Comparison of ENCODE assay signal across 20 cellular contexts in the genomic region with DNA sequence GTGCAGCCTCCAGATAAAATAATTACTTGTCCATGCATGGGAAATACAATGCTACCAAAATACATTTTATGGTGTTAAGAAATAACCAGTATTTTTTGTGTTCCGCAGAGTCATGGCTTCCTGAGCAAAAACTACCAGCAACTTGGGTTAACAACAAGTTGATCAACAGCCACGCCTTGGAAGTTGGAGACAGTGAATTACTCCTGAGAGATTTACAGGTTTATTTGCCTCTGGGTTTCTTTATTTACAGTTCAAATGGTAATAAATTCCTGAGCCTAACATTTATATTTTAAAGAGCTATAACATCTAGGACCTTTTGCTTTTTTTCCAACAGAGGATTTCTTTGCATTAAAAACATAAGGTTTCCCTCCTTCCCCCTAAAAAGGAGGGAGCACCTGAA.
DNase-seq lines count a peak whose midpoint lies in the region; ATAC-seq, FAIRE-seq and TF ChIP-seq lines count a peak whose summit lies in the region.
"Had no signal": no experiment of that assay in that cellular context is flagged by ENCODE, and none has a peak within 500 bp of the region (broad histone marks: within the 10 kb centered on the region; RNA-seq: fewer than 3 reads in every experiment).

No MANE protein-coding gene starts in this region.

- TF ChIP-seq EP300 in K562 (IDR thresholded peaks at IDR 0.05; ENCODE audit: low read length), result no peak

- H3K4me1 ChIP-seq in PC-3 (ENCODE audit: insufficient read depth, low read length), result peaks cover 5% of the 10 kb centered on the region; the same call in 1 of the 2 replicates
- no peaks in the 10 kb centered on the region; a peak in 1 of 5 replicates for H3K4me1 ChIP-seq in K562 (replicated peaks in 1 of 2; ENCODE audit: control insufficient read depth in 2 of 2, insufficient read depth in 2 of 2, low read length in 2 of 2)
- H3K4me1 ChIP-seq: A549; BLaER1 treated with 17β-estradiol and CSF1 and Interleukin-3, amounts not matched to agents 10 nM and 100 nM had no signal

- no peaks in the 10 kb centered on the region for H3K27me3 ChIP-seq in PC-3 (ENCODE audit: low read length)
- no peaks in the 10 kb centered on the region; a peak in 1 of 5 replicates for H3K27me3 ChIP-seq in K562 (ENCODE audit: control insufficient read depth in 2 of 2, insufficient read depth in 2 of 2, low read length in 2 of 2)
- H3K27me3 ChIP-seq: BLaER1 treated with 17β-estradiol and CSF1 and Interleukin-3, amounts not matched to agents 10 nM and 100 nM had no signal

- H3K4me2 ChIP-seq in PC-3 (ENCODE audit: low read length) (no peak overlapping the region), K562 (ENCODE audit: insufficient read depth, low read length) (no peak overlapping the region)
- H3K4me2 ChIP-seq: A549; BLaER1 treated with 17β-estradiol and CSF1 and Interleukin-3, amounts not matched to agents 10 nM and 100 nM had no signal

- DNase-seq in LNCaP clone FGC (ENCODE audit: low read depth) (peak; percentile 54), PC-3 (peak; percentile 5), K562 (ENCODE audit: extremely low read depth in 1 of 4, low spot score in 3 of 4) (no peak), NCI-H446 (lab: John Stamatoyannopoulos, UW) (no peak)
- DNase-seq in stimulated activated CD4-positive, alpha-beta T cell treated with anti-CD3 and anti-CD28 coated beads, Interleukin-15, amount 100 ng/mL, for 24 hours, result no peak
- DNase-seq: AML-193; Calu3; CD4-positive, alpha-beta T cell; CD8-positive, alpha-beta T cell; DMS79 treated with DMSO at 0.1 percent for 48 hours; GF-D8 had no signal

- intact Hi-C loops in PC-3 (cut with micrococcal nuclease) (no loop called here), K562 (cut with micrococcal nuclease) (no loop called here)

- POLR2A ChIA-PET in PC-3 (lab: Charles Lee; ENCODE audit: unreplicated experiment) (no interaction called here), K562 (lab: Yijun Ruan, JAX) (interaction anchor here (0.7 kb wide), 1 partner anchor 1309 kb away, joined by 3 read pairs; no protein-coding TSS in a partner anchor)

- no peak for TF ChIP-seq POLR2A in K562 (conservative IDR thresholded peaks at IDR 0.05)

- in situ Hi-C loops in K562 (cut with MboI), result no loop called here

- WGBS in K562 (ENCODE audit: insufficient coverage, low coverage, missing lambda C conversion rate), result 33% methylated on average over 2 of the region's 2 CpGs

- H3K27ac ChIP-seq in PC-3 (ENCODE audit: low read length) (no peak overlapping the region), K562 (ENCODE audit: extremely low read depth, low read depth, low read length) (no peak overlapping the region)
- H3K27ac ChIP-seq: 22Rv1; A549; BLaER1 treated with 17β-estradiol and CSF1 and Interleukin-3, amounts not matched to agents 10 nM and 100 nM; C4-2B had no signal

- H3K36me3 ChIP-seq in PC-3 (ENCODE audit: low read depth, low read length) (no peaks in the 10 kb centered on the region), K562 (ENCODE audit: control insufficient read depth, insufficient read depth, low read length) (no peaks in the 10 kb centered on the region)
- H3K36me3 ChIP-seq: BLaER1 treated with 17β-estradiol and CSF1 and Interleukin-3, amounts not matched to agents 10 nM and 100 nM had no signal

- FAIRE-seq in K562 (lab: Jason Lieb, UNC), result no peak
- FAIRE-seq: A549, D721Med, G401.6, GM12891 had no signal

- no peak overlapping the region for H2AFZ ChIP-seq in PC-3 (ENCODE audit: low read length)
- H2AFZ ChIP-seq in K562 (ENCODE audit: low read depth, low read length), result 0 out of 2 replicates have a peak overlapping the region, but pooled peaks have one; percentile 6

- no peak for TF ChIP-seq RAD21 in K562 (CRISPR knock-in tag; conservative IDR thresholded peaks at IDR 0.05 in 1 of 2, IDR thresholded peaks at IDR 0.05 in 1 of 2)

- no peaks in the 10 kb centered on the region for H3K9me3 ChIP-seq in PC-3 (ENCODE audit: low read length)
- H3K9me3 ChIP-seq in K562 (replicated peaks; ENCODE audit: control insufficient read depth, insufficient read depth, low read depth, low read length), result no peaks in the 10 kb centered on the region
- H3K9me3 ChIP-seq: A549; BLaER1 treated with 17β-estradiol and CSF1 and Interleukin-3, amounts not matched to agents 10 nM and 100 nM; Caco-2 had no signal

- no peaks in the 10 kb centered on the region for H3K9me1 ChIP-seq in K562 (ENCODE audit: control insufficient read depth, insufficient read depth, low read length)

- no peaks in the 10 kb centered on the region for H3K9me2 ChIP-seq in PC-3 (replicated peaks; ENCODE audit: low read length)

- H3K79me2 ChIP-seq in PC-3 (ENCODE audit: low read length) (no peaks in the 10 kb centered on the region), K562 (ENCODE audit: control insufficient read depth, insufficient read depth, low read length) (no peaks in the 10 kb centered on the region)

- CTCF ChIA-PET in PC-3 (lab: Charles Lee) (no interaction called here), K562 (lab: Yijun Ruan, JAX; ENCODE audit: low intra/inter-chr PET ratio) (no interaction called here)

- H3F3A ChIP-seq in PC-3 (ENCODE audit: low read length, unreplicated experiment), result no peaks in the 10 kb centered on the region

- H4K20me1 ChIP-seq in PC-3 (ENCODE audit: low read length) (no peaks in the 10 kb centered on the region), K562 (replicated peaks; ENCODE audit: control insufficient read depth, insufficient read depth, low read length) (no peaks in the 10 kb centered on the region)
- H4K20me1 ChIP-seq: BLaER1 treated with 17β-estradiol and CSF1 and Interleukin-3, amounts not matched to agents 10 nM and 100 nM had no signal

- ATAC-seq in PC-3 (peak; percentile 63), K562 (no peak), GM18868 (IDR thresholded peaks at IDR 0.05; ENCODE audit: unreplicated experiment) (no peak)
- ATAC-seq: A549; CD8-positive, alpha-beta T cell had no signal

- H3K4me3 ChIP-seq in LNCaP clone FGC (ENCODE audit: low read depth, low read length) (no peak overlapping the region), PC-3 (ENCODE audit: low read length) (no peak overlapping the region), K562 (no peak overlapping the region)
- H3K4me3 ChIP-seq: A549; BLaER1 treated with 17β-estradiol and CSF1 and Interleukin-3, amounts not matched to agents 10 nM and 100 nM had no signal

- H3K9ac ChIP-seq in PC-3 (ENCODE audit: low read length) (no peak overlapping the region), K562 (ENCODE audit: insufficient read depth in 1 of 2, low read depth in 2 of 2, low read length in 2 of 2) (no peak overlapping the region)
- H3K9ac ChIP-seq: BLaER1 treated with 17β-estradiol and CSF1 and Interleukin-3, amounts not matched to agents 10 nM and 100 nM had no signal

- TF ChIP-seq CTCF in LNCaP clone FGC (IDR thresholded peaks at IDR 0.05; ENCODE audit: control insufficient read depth, extremely low read depth, insufficient read depth) (no peak), PC-3 (conservative IDR thresholded peaks at IDR 0.05; ENCODE audit: low read depth, low read length) (no peak), K562 (IDR thresholded peaks at IDR 0.05 in 2 of 3, conservative IDR thresholded peaks at IDR 0.05 in 1 of 3; ENCODE audit: insufficient read depth in 2 of 3, low read depth in 1 of 3, low read length in 3 of 3) (no peak)

- BruUV-seq in PC-3 (replicated peaks; lab: Mats Ljungman, UMichigan), result no TSS peak
- no TSS peak for BruUV-seq in K562 (replicated peaks; lab: Mats Ljungman, UMichigan)

TF ChIP-seq in K562, 482 proteins besides CTCF, POLR2A, EP300 and RAD21:
- TF ChIP-seq MAZ (CRISPR knock-in tag; conservative IDR thresholded peaks at IDR 0.05 in 1 of 2, IDR thresholded peaks at IDR 0.05 in 1 of 2) (no peak), KDM5B (IDR thresholded peaks at IDR 0.05; ENCODE audit: insufficient replicate concordance, low read depth, low read length) (no peak), ETV5 (CRISPR knock-in tag; IDR thresholded peaks at IDR 0.05; ENCODE audit: low read depth) (no peak)

Comparison
In these comparisons a context has a peak if more than half of its experiments do, and no peak if none do; other contexts are left out.
1. DNase-seq: peak in LNCaP clone FGC (single experiment) and PC-3 (single experiment); none in K562 (0 of 4), stimulated activated CD4-positive, alpha-beta T cell treated with anti-CD3 and anti-CD28 coated beads, Interleukin-15, amount 100 ng/mL, for 24 hours (single experiment) and NCI-H446 (0 of 2).